9 cellular contexts compared by ENCODE assay signal in the genomic region with DNA sequence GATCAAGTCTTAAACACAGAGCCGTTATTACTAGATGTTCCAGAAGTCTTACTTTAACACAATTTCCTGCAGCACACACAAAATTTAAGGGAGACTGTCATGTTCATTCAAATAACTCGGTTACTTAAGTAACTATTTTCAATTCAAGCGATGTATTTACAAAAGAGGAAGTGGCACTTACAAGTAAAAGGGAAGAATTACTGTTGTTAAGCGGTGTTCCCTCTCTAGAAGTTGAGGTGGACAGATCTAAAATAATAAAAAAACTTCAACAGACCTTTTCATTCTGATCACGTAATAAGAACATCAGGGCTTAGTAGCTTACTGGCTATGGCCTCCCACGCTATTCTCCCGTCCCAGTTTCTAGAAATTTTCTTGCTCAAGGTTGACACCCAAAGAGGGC. TPM values are rescaled to one million over a fixed set of nuclear protein-coding genes. Genes with fewer than 3 reads are reported as not detected.
DNase-seq lines count a peak whose midpoint lies in the region; ATAC-seq and TF ChIP-seq lines count a peak whose summit lies in the region.
"Had no signal": no experiment of that assay in that cellular context is flagged by ENCODE, and none has a peak within 500 bp of the region (broad histone marks: within the 10 kb centered on the region; RNA-seq: fewer than 3 reads in every experiment).

No MANE protein-coding gene starts in this region.

- intact Hi-C loops in activated B cell treated with CpG ODN at 0.5 μM for 24 hours (cut with micrococcal nuclease): loop anchor here (1.0 to 2.0 kb wide), 5 partner anchors 9 to 44 kb away; partner anchors contain the start of genes TXNDC11 and ZC3H7A

- POLR2A ChIA-PET in activated B cell treated with CpG ODN at 0.5 μM for 24 hours (lab: Charles Lee): interaction anchor here (0.7 to 4.4 kb wide), 8 partner anchors 9 to 41 kb away, joined by 3 to 70 read pairs (median 4); partner anchors contain the start of genes TXNDC11 and ZC3H7A

- peaks cover 28% of the 10 kb centered on the region for H3K79me2 ChIP-seq in Karpas-422 (ENCODE audit: low read length)

- no peaks in the 10 kb centered on the region for H3K9me2 ChIP-seq in Karpas-422 (replicated peaks; ENCODE audit: insufficient read depth, low read length)

- peak overlapping the region; percentile 55 for H3K4me3 ChIP-seq in Karpas-422 (ENCODE audit: low read length)

- H3K27me3 ChIP-seq in Karpas-422 (ENCODE audit: low read length): no peaks in the 10 kb centered on the region

- peaks cover 14% of the 10 kb centered on the region for H3K4me1 Mint-ChIP-seq in activated naive CD4-positive, alpha-beta T cell treated with anti-CD3 and anti-CD28 coated beads, Interleukin-2, amount 10 ng/mL, durations not matched to agents 7 days and 5 days
- peaks cover 50% of the 10 kb centered on the region for H3K4me1 Mint-ChIP-seq in activated B cell treated with CpG ODN at 0.5 μM for 24 hours
- peaks cover 17 to 27% of the 10 kb centered on the region in 2 donors for H3K4me1 Mint-ChIP-seq in stimulated activated naive B cell treated with anti-CD40 and anti-IgM and Interleukin-4, amounts not matched to agents 10 μg/mL and 1 μg/mL and 100 μg/mL, for 72 hours

- H3K27me3 Mint-ChIP-seq in activated naive CD4-positive, alpha-beta T cell treated with anti-CD3 and anti-CD28 coated beads, Interleukin-2, amount 10 ng/mL, durations not matched to agents 7 days and 5 days: no peaks in the 10 kb centered on the region
- no peaks in the 10 kb centered on the region for H3K27me3 Mint-ChIP-seq in activated B cell treated with CpG ODN at 0.5 μM for 24 hours
- H3K27me3 Mint-ChIP-seq in stimulated activated naive B cell treated with anti-CD40 and anti-IgM and Interleukin-4, amounts not matched to agents 10 μg/mL and 1 μg/mL and 100 μg/mL, for 72 hours: no peaks in the 10 kb centered on the region

- no peak overlapping the region for H3K4me3 Mint-ChIP-seq in activated naive CD4-positive, alpha-beta T cell treated with anti-CD3 and anti-CD28 coated beads, Interleukin-2, amount 10 ng/mL, durations not matched to agents 7 days and 5 days
- peak overlapping the region; percentile 61 for H3K4me3 Mint-ChIP-seq in activated B cell treated with CpG ODN at 0.5 μM for 24 hours
- peak overlapping the region; percentile 60 to 74 for H3K4me3 Mint-ChIP-seq in stimulated activated naive B cell treated with anti-CD40 and anti-IgM and Interleukin-4, amounts not matched to agents 10 μg/mL and 1 μg/mL and 100 μg/mL, for 72 hours

- CTCF ChIA-PET in activated naive CD4-positive, alpha-beta T cell treated with anti-CD3 and anti-CD28 coated beads, Interleukin-2, amount 10 ng/mL, durations not matched to agents 7 days and 5 days (lab: Charles Lee): interaction anchor here (1.5 kb wide), 1 partner anchor 54 kb away, joined by 4 read pairs; no protein-coding TSS in a partner anchor
- CTCF ChIA-PET in activated B cell treated with CpG ODN at 0.5 μM for 24 hours (lab: Charles Lee): interaction anchor here (0.7 to 1.9 kb wide), 3 partner anchors 26 to 46 kb away, joined by 3 to 6 read pairs (median 3); partner anchors contain the start of genes TXNDC11 and ZC3H7A

- no peak for DNase-seq in activated naive CD4-positive, alpha-beta T cell treated with anti-CD3 and anti-CD28 coated beads, Interleukin-2, amount 10 ng/mL, durations not matched to agents 7 days and 5 days
- DNase-seq in activated naive CD4-positive, alpha-beta T cell treated with anti-CD3 and anti-CD28 coated beads, Interleukin-2, amount 50 U/mL, for 16 hours: no peak
- DNase-seq in Karpas-422 (peak; percentile 90), activated B cell treated with CpG ODN at 0.5 μM for 24 hours (no peak), GM19240 (ENCODE audit: insufficient read length, low spot score) (no peak), DMS153 (lab: John Stamatoyannopoulos, UW) (no peak)
- no peak for DNase-seq in stimulated activated naive B cell treated with anti-CD40 and anti-IgM and Interleukin-4, amounts not matched to agents 10 μg/mL and 1 μg/mL and 100 μg/mL, for 72 hours
- DNase-seq: NCI-H2029 had no signal

- peaks cover 46% of the 10 kb centered on the region for H3K4me1 ChIP-seq in Karpas-422 (ENCODE audit: low read length)

- no peak for TF ChIP-seq CTCF in activated B cell treated with CpG ODN at 0.5 μM for 24 hours (IDR thresholded peaks at IDR 0.05)

- no peak overlapping the region for H2AFZ ChIP-seq in Karpas-422 (ENCODE audit: low read length)

- peak overlapping the region; percentile 92 for H3K27ac ChIP-seq in Karpas-422 (ENCODE audit: low read length)

- peak overlapping the region; percentile 81 for H3K4me2 ChIP-seq in Karpas-422 (ENCODE audit: low read depth, low read length, poor library complexity, severe bottlenecking)

- no peaks in the 10 kb centered on the region for H3K9me3 Mint-ChIP-seq in activated naive CD4-positive, alpha-beta T cell treated with anti-CD3 and anti-CD28 coated beads, Interleukin-2, amount 10 ng/mL, durations not matched to agents 7 days and 5 days
- no peaks in the 10 kb centered on the region for H3K9me3 Mint-ChIP-seq in activated B cell treated with CpG ODN at 0.5 μM for 24 hours
- H3K9me3 Mint-ChIP-seq in stimulated activated naive B cell treated with anti-CD40 and anti-IgM and Interleukin-4, amounts not matched to agents 10 μg/mL and 1 μg/mL and 100 μg/mL, for 72 hours: no peaks in the 10 kb centered on the region

- peak overlapping the region; percentile 28 for H3K27ac Mint-ChIP-seq in activated naive CD4-positive, alpha-beta T cell treated with anti-CD3 and anti-CD28 coated beads, Interleukin-2, amount 10 ng/mL, durations not matched to agents 7 days and 5 days
- H3K27ac Mint-ChIP-seq in activated B cell treated with CpG ODN at 0.5 μM for 24 hours: peak overlapping the region; percentile 90
- peak overlapping the region; percentile 79 for H3K27ac Mint-ChIP-seq in stimulated activated naive B cell treated with anti-CD40 and anti-IgM and Interleukin-4, amounts not matched to agents 10 μg/mL and 1 μg/mL and 100 μg/mL, for 72 hours

- peak overlapping the region; percentile 45 for H3K9ac ChIP-seq in Karpas-422 (ENCODE audit: low read length)

- H3K36me3 ChIP-seq in Karpas-422 (ENCODE audit: insufficient read depth, low read length): peaks cover 44% of the 10 kb centered on the region

- no peaks in the 10 kb centered on the region for H4K20me1 ChIP-seq in Karpas-422 (ENCODE audit: insufficient read depth, low read depth, low read length)

- no peaks in the 10 kb centered on the region for H3K9me3 ChIP-seq in Karpas-422 (ENCODE audit: low read length)

- ATAC-seq in activated B cell treated with CpG ODN at 0.5 μM for 24 hours (ENCODE audit: low read depth) (peak; percentile 79), HG02970 (IDR thresholded peaks at IDR 0.05; ENCODE audit: low FRiP score, unreplicated experiment) (no peak)
- peak; percentile 94 to 96 for ATAC-seq in stimulated activated naive B cell treated with anti-CD40 and anti-IgM and Interleukin-4, amounts not matched to agents 10 μg/mL and 1 μg/mL and 100 μg/mL, for 72 hours (replicated peaks)

- H3K36me3 Mint-ChIP-seq in activated naive CD4-positive, alpha-beta T cell treated with anti-CD3 and anti-CD28 coated beads, Interleukin-2, amount 10 ng/mL, durations not matched to agents 7 days and 5 days: peaks cover 60% of the 10 kb centered on the region
- peaks cover 70% of the 10 kb centered on the region for H3K36me3 Mint-ChIP-seq in activated B cell treated with CpG ODN at 0.5 μM for 24 hours (ENCODE audit: low read depth)
- H3K36me3 Mint-ChIP-seq in stimulated activated naive B cell treated with anti-CD40 and anti-IgM and Interleukin-4, amounts not matched to agents 10 μg/mL and 1 μg/mL and 100 μg/mL, for 72 hours: peaks cover 41 to 52% of the 10 kb centered on the region in 2 donors

RNA-seq across cellular contexts. Expression of gene TXNDC11, which starts 26.2 kb away (rescaled TPM):
- 28.5 and 49.6 TPM in 2 replicates for total RNA-seq in Karpas-422 (2014; rRNA removed; shearing (Covaris generic); ENCODE audit: low replicate concordance)
- total RNA-seq in activated B cell treated with CpG ODN at 0.5 μM for 24 hours: 54.3 and 63.2 TPM in 2 replicates

RNA-seq across cellular contexts. Expression of gene ZC3H7A, which starts 28.2 kb away (rescaled TPM):
- total RNA-seq in Karpas-422 (2014; rRNA removed; shearing (Covaris generic); ENCODE audit: low replicate concordance): 28.4 and 54.9 TPM in 2 replicates
- 143 and 163 TPM in 2 replicates for total RNA-seq in activated B cell treated with CpG ODN at 0.5 μM for 24 hours

Comparison
In these comparisons a context has a peak if more than half of its experiments do, and no peak if none do; other contexts are left out.
1. H3K27ac Mint-ChIP-seq: peak in every context shown above with its lines; median percentile 90 in activated B cell treated with CpG ODN at 0.5 μM for 24 hours; 79 in stimulated activated naive B cell treated with anti-CD40 and anti-IgM and Interleukin-4, amounts not matched to agents 10 μg/mL and 1 μg/mL and 100 μg/mL, for 72 hours; 28 in activated naive CD4-positive, alpha-beta T cell treated with anti-CD3 and anti-CD28 coated beads, Interleukin-2, amount 10 ng/mL, durations not matched to agents 7 days and 5 days.